In genomic region chr5:111425205-111425604, GRCh38 we compare ENCODE assay signal across 18 cellular contexts.
"Had no signal": no experiment of that assay in that cellular context is flagged by ENCODE, and none has a peak within 500 bp of the region (broad histone marks: within the 10 kb centered on the region; RNA-seq: fewer than 3 reads in every experiment).

No MANE protein-coding gene starts in this region.

- ATAC-seq: left lobe of liver; left ventricle myocardium superior; mucosa of descending colon; naive thymus-derived CD4-positive, alpha-beta T cell; natural killer cell treated with Interleukin-12 subunit alpha and Interleukin-12 subunit beta and Interleukin-15 and Interleukin-18, amount 100 ng/mL, for 72 hours; right lobe of liver; stimulated activated memory B cell treated with anti-CD40 and anti-IgM and Interleukin-4, amounts not matched to agents 10 μg/mL and 1 μg/mL and 100 μg/mL, for 72 hours; stimulated activated naive CD8-positive, alpha-beta T cell treated with anti-CD3 and anti-CD28 coated beads, Interleukin-15, amount 100 ng/mL, for 72 hours had no signal

- DNase-seq: islet precursor cell; left ventricle myocardium superior; midbrain; mucosa of descending colon; naive thymus-derived CD4-positive, alpha-beta T cell; ovary; right lobe of liver; stimulated activated CD4-positive, alpha-beta T cell treated with anti-CD3 and anti-CD28 coated beads, Interleukin-1b, Interleukin-23, amount 100 ng/mL, for 48 hours; stimulated activated CD4-positive, alpha-beta T cell treated with anti-CD3 and anti-CD28 coated beads, Interleukin-2, amount 100 ng/mL, for 48 hours; stimulated activated CD4-positive, alpha-beta T cell treated with anti-CD3 and anti-CD28 coated beads, Interleukin-4, amount 100 ng/mL, for 4 hours; stimulated activated CD8-positive, alpha-beta memory T cell treated with anti-CD3 and anti-CD28 coated beads, Interleukin-4, amount 100 ng/mL, for 48 hours; stimulated activated naive CD4-positive, alpha-beta T cell treated with Interleukin-2 at 50 U/mL for 16 hours; stimulated activated naive CD8-positive, alpha-beta T cell treated with anti-CD3 and anti-CD28 coated beads, Interleukin-15, amount 100 ng/mL, for 72 hours; substantia nigra; uterus had no signal
